ENCODE assay signal across 26 cellular contexts in the genomic region with DNA sequence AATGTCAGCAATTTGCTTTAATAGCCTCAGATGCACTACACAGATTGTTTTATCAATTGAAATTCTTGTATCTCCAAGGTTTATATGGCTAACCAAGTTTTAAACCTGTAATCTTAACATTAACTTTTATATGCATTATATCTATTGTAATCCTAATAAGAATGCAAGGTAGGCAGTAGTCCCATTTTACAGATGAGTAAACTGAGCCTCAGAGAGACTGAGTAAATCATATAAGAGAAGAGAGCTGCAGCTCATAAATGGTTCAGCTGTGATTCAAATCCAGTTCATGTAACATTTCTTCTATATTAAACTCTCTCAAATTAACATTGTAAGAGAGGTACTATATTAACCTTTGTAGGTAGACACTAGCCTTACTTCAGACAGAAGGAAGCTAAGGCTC.
"Had no signal": no experiment of that assay in that cellular context is flagged by ENCODE, and none has a peak within 500 bp of the region (broad histone marks: within the 10 kb centered on the region; RNA-seq: fewer than 3 reads in every experiment).

No MANE protein-coding gene starts in this region.

- H3K27me3 Mint-ChIP-seq: memory B cell; stimulated activated memory B cell treated with anti-CD40 and anti-IgM and Interleukin-4, amounts not matched to agents 10 μg/mL and 1 μg/mL and 100 μg/mL, for 72 hours had no signal

- H3K4me3 Mint-ChIP-seq: memory B cell; natural killer cell treated with Interleukin-12 subunit alpha and Interleukin-12 subunit beta and Interleukin-15 and Interleukin-18, amount 100 ng/mL, for 72 hours; neural crest cell; stimulated activated memory B cell treated with anti-CD40 and anti-IgM and Interleukin-4, amounts not matched to agents 10 μg/mL and 1 μg/mL and 100 μg/mL, for 72 hours had no signal

- H3K4me1 ChIP-seq: gastrocnemius medialis, prostate gland, right atrium auricular region, testis, tibial nerve, upper lobe of right lung, uterus had no signal

- FAIRE-seq: kidney had no signal

- H3K4me3 ChIP-seq: dorsolateral prefrontal cortex, gastrocnemius medialis, lung, prostate gland, right atrium auricular region, skin epidermis, spleen, testis, tibial nerve, upper lobe of right lung, uterus had no signal

- H3K27ac ChIP-seq: dorsolateral prefrontal cortex, epithelial cell of prostate, gastrocnemius medialis, prostate gland, right atrium auricular region, skin epidermis, spleen, testis, tibial nerve, upper lobe of right lung, uterus had no signal

- H3K36me3 ChIP-seq: gastrocnemius medialis, prostate gland, right atrium auricular region, spleen, tibial nerve, upper lobe of right lung, uterus had no signal

- H3K27me3 ChIP-seq: gastrocnemius medialis, right atrium auricular region, spleen, testis, tibial nerve, upper lobe of right lung, uterus had no signal

- ATAC-seq: esophagus mucosa; gastrocnemius medialis; left lobe of liver; natural killer cell treated with Interleukin-12 subunit alpha and Interleukin-12 subunit beta and Interleukin-15 and Interleukin-18, amount 100 ng/mL, for 72 hours; stimulated activated memory B cell treated with anti-CD40 and anti-IgM and Interleukin-4, amounts not matched to agents 10 μg/mL and 1 μg/mL and 100 μg/mL, for 72 hours; stimulated activated naive CD8-positive, alpha-beta T cell treated with anti-CD3 and anti-CD28 coated beads, Interleukin-15, Interleukin-2, amounts not matched to agents 100 U/mL and 50 U/mL, for 24 hours; upper lobe of right lung had no signal

- DNase-seq: cortex of kidney; dorsolateral prefrontal cortex; effector CD4-positive, alpha-beta T cell; foreskin fibroblast; gastrocnemius medialis; head of caudate nucleus; kidney; spleen; stimulated activated CD4-positive, alpha-beta T cell treated with anti-CD3 and anti-CD28 coated beads, Interleukin-4, amount 100 ng/mL, for 4 hours; stimulated activated naive CD8-positive, alpha-beta T cell treated with anti-CD3 and anti-CD28 coated beads, Interleukin-15, Interleukin-2, amounts not matched to agents 100 U/mL and 50 U/mL, for 24 hours; substantia nigra; testis; upper lobe of right lung; uterus had no signal

- H3K27ac Mint-ChIP-seq: memory B cell; natural killer cell treated with Interleukin-12 subunit alpha and Interleukin-12 subunit beta and Interleukin-15 and Interleukin-18, amount 100 ng/mL, for 72 hours; stimulated activated memory B cell treated with anti-CD40 and anti-IgM and Interleukin-4, amounts not matched to agents 10 μg/mL and 1 μg/mL and 100 μg/mL, for 72 hours had no signal

- H3K36me3 Mint-ChIP-seq: memory B cell; natural killer cell treated with Interleukin-12 subunit alpha and Interleukin-12 subunit beta and Interleukin-15 and Interleukin-18, amount 100 ng/mL, for 72 hours; stimulated activated memory B cell treated with anti-CD40 and anti-IgM and Interleukin-4, amounts not matched to agents 10 μg/mL and 1 μg/mL and 100 μg/mL, for 72 hours had no signal

- H3K9me3 ChIP-seq: gastrocnemius medialis, prostate gland, right atrium auricular region, spleen, testis, tibial nerve, upper lobe of right lung, uterus had no signal

- H3K9me3 Mint-ChIP-seq: natural killer cell treated with Interleukin-12 subunit alpha and Interleukin-12 subunit beta and Interleukin-15 and Interleukin-18, amount 100 ng/mL, for 72 hours; neural crest cell; stimulated activated memory B cell treated with anti-CD40 and anti-IgM and Interleukin-4, amounts not matched to agents 10 μg/mL and 1 μg/mL and 100 μg/mL, for 72 hours had no signal
